1 cellular context compared by ENCODE assay signal in genomic region chr6:56690519-56691200, GRCh38.
TF ChIP-seq lines count a peak whose summit lies in the region.

No MANE protein-coding gene starts in this region.

TF ChIP-seq in HepG2, 621 proteins besides CTCF, POLR2A, EP300 and RAD21 (continued from another document and continues in another):
- TF ChIP-seq, protein P1, sequence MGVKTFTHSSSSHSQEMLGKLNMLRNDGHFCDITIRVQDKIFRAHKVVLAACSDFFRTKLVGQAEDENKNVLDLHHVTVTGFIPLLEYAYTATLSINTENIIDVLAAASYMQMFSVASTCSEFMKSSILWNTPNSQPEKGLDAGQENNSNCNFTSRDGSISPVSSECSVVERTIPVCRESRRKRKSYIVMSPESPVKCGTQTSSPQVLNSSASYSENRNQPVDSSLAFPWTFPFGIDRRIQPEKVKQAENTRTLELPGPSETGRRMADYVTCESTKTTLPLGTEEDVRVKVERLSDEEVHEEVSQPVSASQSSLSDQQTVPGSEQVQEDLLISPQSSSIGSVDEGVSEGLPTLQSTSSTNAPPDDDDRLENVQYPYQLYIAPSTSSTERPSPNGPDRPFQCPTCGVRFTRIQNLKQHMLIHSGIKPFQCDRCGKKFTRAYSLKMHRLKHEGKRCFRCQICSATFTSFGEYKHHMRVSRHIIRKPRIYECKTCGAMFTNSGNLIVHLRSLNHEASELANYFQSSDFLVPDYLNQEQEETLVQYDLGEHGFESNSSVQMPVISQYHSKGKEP (CRISPR knock-in tag; IDR thresholded peaks at IDR 0.05): no peak
- TF ChIP-seq CEBPB (IDR thresholded peaks at IDR 0.05; ENCODE audit: borderline replicate concordance, low read depth, low read length): peak; percentile 45; the same call in 1 of the 2 replicates
- no peak for TF ChIP-seq ONECUT2 (CRISPR knock-in tag; IDR thresholded peaks at IDR 0.05)
- TF ChIP-seq ZNF883 (CRISPR knock-in tag; IDR thresholded peaks at IDR 0.05; ENCODE audit: not compliant biosample characterization): no peak
- TF ChIP-seq GTF3A (CRISPR knock-in tag; conservative IDR thresholded peaks at IDR 0.05): no peak
- no peak for TF ChIP-seq ISL2 (CRISPR knock-in tag; IDR thresholded peaks at IDR 0.05)
- TF ChIP-seq EEA1 (CRISPR knock-in tag; IDR thresholded peaks at IDR 0.05; ENCODE audit: borderline replicate concordance): no peak
- TF ChIP-seq, protein P2, sequence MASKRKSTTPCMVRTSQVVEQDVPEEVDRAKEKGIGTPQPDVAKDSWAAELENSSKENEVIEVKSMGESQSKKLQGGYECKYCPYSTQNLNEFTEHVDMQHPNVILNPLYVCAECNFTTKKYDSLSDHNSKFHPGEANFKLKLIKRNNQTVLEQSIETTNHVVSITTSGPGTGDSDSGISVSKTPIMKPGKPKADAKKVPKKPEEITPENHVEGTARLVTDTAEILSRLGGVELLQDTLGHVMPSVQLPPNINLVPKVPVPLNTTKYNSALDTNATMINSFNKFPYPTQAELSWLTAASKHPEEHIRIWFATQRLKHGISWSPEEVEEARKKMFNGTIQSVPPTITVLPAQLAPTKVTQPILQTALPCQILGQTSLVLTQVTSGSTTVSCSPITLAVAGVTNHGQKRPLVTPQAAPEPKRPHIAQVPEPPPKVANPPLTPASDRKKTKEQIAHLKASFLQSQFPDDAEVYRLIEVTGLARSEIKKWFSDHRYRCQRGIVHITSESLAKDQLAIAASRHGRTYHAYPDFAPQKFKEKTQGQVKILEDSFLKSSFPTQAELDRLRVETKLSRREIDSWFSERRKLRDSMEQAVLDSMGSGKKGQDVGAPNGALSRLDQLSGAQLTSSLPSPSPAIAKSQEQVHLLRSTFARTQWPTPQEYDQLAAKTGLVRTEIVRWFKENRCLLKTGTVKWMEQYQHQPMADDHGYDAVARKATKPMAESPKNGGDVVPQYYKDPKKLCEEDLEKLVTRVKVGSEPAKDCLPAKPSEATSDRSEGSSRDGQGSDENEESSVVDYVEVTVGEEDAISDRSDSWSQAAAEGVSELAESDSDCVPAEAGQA (IDR thresholded peaks at IDR 0.05; ENCODE audit: low read depth): no peak
- TF ChIP-seq, protein P2 (CRISPR knock-in tag; IDR thresholded peaks at IDR 0.05; ENCODE audit: borderline replicate concordance): no peak
- TF ChIP-seq RELA (CRISPR knock-in tag; IDR thresholded peaks at IDR 0.05): no peak
- no peak for TF ChIP-seq ZBTB46 (CRISPR knock-in tag; IDR thresholded peaks at IDR 0.05; ENCODE audit: borderline replicate concordance)
- TF ChIP-seq, protein P3, sequence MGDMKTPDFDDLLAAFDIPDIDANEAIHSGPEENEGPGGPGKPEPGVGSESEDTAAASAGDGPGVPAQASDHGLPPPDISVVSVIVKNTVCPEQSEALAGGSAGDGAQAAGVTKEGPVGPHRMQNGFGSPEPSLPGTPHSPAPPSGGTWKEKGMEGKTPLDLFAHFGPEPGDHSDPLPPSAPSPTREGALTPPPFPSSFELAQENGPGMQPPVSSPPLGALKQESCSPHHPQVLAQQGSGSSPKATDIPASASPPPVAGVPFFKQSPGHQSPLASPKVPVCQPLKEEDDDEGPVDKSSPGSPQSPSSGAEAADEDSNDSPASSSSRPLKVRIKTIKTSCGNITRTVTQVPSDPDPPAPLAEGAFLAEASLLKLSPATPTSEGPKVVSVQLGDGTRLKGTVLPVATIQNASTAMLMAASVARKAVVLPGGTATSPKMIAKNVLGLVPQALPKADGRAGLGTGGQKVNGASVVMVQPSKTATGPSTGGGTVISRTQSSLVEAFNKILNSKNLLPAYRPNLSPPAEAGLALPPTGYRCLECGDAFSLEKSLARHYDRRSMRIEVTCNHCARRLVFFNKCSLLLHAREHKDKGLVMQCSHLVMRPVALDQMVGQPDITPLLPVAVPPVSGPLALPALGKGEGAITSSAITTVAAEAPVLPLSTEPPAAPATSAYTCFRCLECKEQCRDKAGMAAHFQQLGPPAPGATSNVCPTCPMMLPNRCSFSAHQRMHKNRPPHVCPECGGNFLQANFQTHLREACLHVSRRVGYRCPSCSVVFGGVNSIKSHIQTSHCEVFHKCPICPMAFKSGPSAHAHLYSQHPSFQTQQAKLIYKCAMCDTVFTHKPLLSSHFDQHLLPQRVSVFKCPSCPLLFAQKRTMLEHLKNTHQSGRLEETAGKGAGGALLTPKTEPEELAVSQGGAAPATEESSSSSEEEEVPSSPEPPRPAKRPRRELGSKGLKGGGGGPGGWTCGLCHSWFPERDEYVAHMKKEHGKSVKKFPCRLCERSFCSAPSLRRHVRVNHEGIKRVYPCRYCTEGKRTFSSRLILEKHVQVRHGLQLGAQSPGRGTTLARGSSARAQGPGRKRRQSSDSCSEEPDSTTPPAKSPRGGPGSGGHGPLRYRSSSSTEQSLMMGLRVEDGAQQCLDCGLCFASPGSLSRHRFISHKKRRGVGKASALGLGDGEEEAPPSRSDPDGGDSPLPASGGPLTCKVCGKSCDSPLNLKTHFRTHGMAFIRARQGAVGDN (CRISPR knock-in tag; IDR thresholded peaks at IDR 0.05): no peak
- no peak for TF ChIP-seq ZFP37 (CRISPR knock-in tag; IDR thresholded peaks at IDR 0.05; ENCODE audit: borderline replicate concordance)
- TF ChIP-seq NCOR1 (IDR thresholded peaks at IDR 0.05; ENCODE audit: borderline replicate concordance, low read length): no peak
- no peak for TF ChIP-seq MTA3 (CRISPR knock-in tag; IDR thresholded peaks at IDR 0.05)
- no peak for TF ChIP-seq ZMYM2 (CRISPR knock-in tag; IDR thresholded peaks at IDR 0.05)
- no peak for TF ChIP-seq NCOA1 (CRISPR knock-in tag; IDR thresholded peaks at IDR 0.05)
- no peak for TF ChIP-seq PITX1 (CRISPR knock-in tag; IDR thresholded peaks at IDR 0.05)
- TF ChIP-seq, protein P4, sequence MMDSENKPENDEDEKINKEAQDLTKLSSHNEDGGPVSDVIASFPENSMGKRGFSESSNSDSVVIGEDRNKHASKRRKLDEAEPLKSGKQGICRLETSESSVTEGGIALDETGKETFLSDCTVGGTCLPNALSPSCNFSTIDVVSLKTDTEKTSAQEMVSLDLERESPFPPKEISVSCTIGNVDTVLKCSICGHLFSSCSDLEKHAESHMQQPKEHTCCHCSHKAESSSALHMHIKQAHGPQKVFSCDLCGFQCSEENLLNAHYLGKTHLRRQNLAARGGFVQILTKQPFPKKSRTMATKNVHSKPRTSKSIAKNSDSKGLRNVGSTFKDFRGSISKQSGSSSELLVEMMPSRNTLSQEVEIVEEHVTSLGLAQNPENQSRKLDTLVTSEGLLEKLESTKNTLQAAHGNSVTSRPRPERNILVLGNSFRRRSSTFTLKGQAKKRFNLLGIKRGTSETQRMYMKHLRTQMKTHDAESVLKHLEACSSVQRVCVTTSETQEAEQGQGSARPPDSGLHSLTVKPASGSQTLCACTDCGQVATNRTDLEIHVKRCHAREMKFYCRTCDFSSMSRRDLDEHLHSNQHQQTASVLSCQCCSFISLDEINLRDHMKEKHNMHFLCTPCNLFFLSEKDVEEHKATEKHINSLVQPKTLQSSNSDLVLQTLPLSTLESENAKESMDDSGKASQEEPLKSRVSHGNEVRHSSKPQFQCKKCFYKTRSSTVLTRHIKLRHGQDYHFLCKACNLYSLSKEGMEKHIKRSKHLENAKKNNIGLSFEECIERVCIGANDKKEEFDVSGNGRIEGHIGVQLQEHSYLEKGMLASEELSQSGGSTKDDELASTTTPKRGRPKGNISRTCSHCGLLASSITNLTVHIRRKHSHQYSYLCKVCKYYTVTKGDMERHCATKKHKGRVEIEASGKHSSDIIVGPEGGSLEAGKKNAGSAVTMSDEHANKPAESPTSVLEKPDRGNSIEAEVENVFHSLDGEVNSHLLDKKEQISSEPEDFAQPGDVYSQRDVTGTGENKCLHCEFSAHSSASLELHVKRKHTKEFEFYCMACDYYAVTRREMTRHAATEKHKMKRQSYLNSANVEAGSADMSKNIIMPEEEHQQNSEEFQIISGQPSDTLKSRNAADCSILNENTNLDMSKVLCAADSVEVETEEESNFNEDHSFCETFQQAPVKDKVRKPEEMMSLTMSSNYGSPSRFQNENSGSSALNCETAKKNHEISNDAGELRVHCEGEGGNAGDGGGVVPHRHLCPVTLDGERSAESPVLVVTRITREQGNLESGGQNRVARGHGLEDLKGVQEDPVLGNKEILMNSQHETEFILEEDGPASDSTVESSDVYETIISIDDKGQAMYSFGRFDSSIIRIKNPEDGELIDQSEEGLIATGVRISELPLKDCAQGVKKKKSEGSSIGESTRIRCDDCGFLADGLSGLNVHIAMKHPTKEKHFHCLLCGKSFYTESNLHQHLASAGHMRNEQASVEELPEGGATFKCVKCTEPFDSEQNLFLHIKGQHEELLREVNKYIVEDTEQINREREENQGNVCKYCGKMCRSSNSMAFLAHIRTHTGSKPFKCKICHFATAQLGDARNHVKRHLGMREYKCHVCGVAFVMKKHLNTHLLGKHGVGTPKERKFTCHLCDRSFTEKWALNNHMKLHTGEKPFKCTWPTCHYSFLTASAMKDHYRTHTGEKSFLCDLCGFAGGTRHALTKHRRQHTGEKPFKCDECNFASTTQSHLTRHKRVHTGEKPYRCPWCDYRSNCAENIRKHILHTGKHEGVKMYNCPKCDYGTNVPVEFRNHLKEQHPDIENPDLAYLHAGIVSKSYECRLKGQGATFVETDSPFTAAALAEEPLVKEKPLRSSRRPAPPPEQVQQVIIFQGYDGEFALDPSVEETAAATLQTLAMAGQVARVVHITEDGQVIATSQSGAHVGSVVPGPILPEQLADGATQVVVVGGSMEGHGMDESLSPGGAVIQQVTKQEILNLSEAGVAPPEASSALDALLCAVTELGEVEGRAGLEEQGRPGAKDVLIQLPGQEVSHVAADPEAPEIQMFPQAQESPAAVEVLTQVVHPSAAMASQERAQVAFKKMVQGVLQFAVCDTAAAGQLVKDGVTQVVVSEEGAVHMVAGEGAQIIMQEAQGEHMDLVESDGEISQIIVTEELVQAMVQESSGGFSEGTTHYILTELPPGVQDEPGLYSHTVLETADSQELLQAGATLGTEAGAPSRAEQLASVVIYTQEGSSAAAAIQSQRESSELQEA (CRISPR knock-in tag; IDR thresholded peaks at IDR 0.05; ENCODE audit: not compliant biosample characterization): no peak
- no peak for TF ChIP-seq NKX3-1 (CRISPR knock-in tag; IDR thresholded peaks at IDR 0.05)
- no peak for TF ChIP-seq ZNF484 (CRISPR knock-in tag; IDR thresholded peaks at IDR 0.05; ENCODE audit: borderline replicate concordance, low read depth)
- TF ChIP-seq PPARG (CRISPR knock-in tag; conservative IDR thresholded peaks at IDR 0.05): no peak; the same call in 1 of the 2 replicates
- TF ChIP-seq ZMYM4 (CRISPR knock-in tag; IDR thresholded peaks at IDR 0.05): no peak
- no peak for TF ChIP-seq BCL3 (CRISPR knock-in tag; IDR thresholded peaks at IDR 0.05)
- TF ChIP-seq, protein P5, sequence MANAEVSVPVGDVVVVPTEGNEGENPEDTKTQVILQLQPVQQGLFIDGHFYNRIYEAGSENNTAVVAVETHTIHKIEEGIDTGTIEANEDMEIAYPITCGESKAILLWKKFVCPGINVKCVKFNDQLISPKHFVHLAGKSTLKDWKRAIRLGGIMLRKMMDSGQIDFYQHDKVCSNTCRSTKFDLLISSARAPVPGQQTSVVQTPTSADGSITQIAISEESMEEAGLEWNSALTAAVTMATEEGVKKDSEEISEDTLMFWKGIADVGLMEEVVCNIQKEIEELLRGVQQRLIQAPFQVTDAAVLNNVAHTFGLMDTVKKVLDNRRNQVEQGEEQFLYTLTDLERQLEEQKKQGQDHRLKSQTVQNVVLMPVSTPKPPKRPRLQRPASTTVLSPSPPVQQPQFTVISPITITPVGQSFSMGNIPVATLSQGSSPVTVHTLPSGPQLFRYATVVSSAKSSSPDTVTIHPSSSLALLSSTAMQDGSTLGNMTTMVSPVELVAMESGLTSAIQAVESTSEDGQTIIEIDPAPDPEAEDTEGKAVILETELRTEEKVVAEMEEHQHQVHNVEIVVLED (CRISPR knock-in tag; IDR thresholded peaks at IDR 0.05; ENCODE audit: borderline replicate concordance): no peak
- TF ChIP-seq SP5 (CRISPR knock-in tag; IDR thresholded peaks at IDR 0.05; ENCODE audit: borderline replicate concordance, low read depth): no peak
- TF ChIP-seq ESRRA (CRISPR knock-in tag; IDR thresholded peaks at IDR 0.05; ENCODE audit: low read depth): no peak
- TF ChIP-seq HMG20B (CRISPR knock-in tag; conservative IDR thresholded peaks at IDR 0.05): no peak
- no peak for TF ChIP-seq RFX5 (IDR thresholded peaks at IDR 0.05; ENCODE audit: low read depth, low read length)
- TF ChIP-seq ZNF678 (CRISPR knock-in tag; IDR thresholded peaks at IDR 0.05): no peak
- no peak for TF ChIP-seq ZSCAN22 (CRISPR knock-in tag; IDR thresholded peaks at IDR 0.05)
- no peak for TF ChIP-seq ZFY (CRISPR knock-in tag; IDR thresholded peaks at IDR 0.05)
- TF ChIP-seq POLR2AphosphoS2 (IDR thresholded peaks at IDR 0.05; ENCODE audit: low read depth, low read length): no peak
